8 cellular contexts compared by ENCODE assay signal in genomic region chr11:125496465-125496817, GRCh38. TPM values are rescaled to one million over a fixed set of nuclear protein-coding genes. Genes with fewer than 3 reads are reported as not detected.
A peak's percentile ranks its signal among the peaks of the same experiment; 100 is the strongest.
DNase-seq lines count a peak whose midpoint lies in the region; ATAC-seq, FAIRE-seq and TF ChIP-seq lines count a peak whose summit lies in the region.

No MANE protein-coding gene starts in this region.

- intact Hi-C loops in pancreas (cut with DNase I): no loop called here

- peaks cover 0 to 11% (median 0%) of the 10 kb centered on the region in 4 donors for H3K27me3 ChIP-seq in pancreas

- peaks cover 0 to 5% (median 4%) of the 10 kb centered on the region in 3 donors for H3K4me1 ChIP-seq in pancreas

- TF ChIP-seq CTCF in fibroblast of pulmonary artery (IDR thresholded peaks at IDR 0.05; ENCODE audit: low read length, missing control alignments) (no peak), pancreas (IDR thresholded peaks at IDR 0.05) (no peak)

- H3K36me3 ChIP-seq in SK-N-MC (ENCODE audit: insufficient read depth, low read length): no peaks in the 10 kb centered on the region
- no peaks in the 10 kb centered on the region for H3K36me3 ChIP-seq in pancreas

- peak in 9 of 14 donors; percentile 59 to 85 (median 72) for DNase-seq in C1 segment of cervical spinal cord (lab: John Stamatoyannopoulos, UW)
- no peak for DNase-seq in SK-N-MC (ENCODE audit: low read depth, low spot score)
- no peak for DNase-seq in fibroblast of pulmonary artery (ENCODE audit: low read depth)
- DNase-seq in pancreas: no peak
- DNase-seq in NCI-H2171 (lab: John Stamatoyannopoulos, UW): no peak
- no peak for DNase-seq in HTR-8/SVneo (ENCODE audit: insufficient read length, low spot score)
- no peak for DNase-seq in NCI-H2196 treated with DMSO at 0.1 percent for 48 hours (lab: John Stamatoyannopoulos, UW; ENCODE audit: unreplicated experiment)

- H3K9me3 ChIP-seq in SK-N-MC (ENCODE audit: low read depth, low read length) (no peaks in the 10 kb centered on the region), pancreas (no peaks in the 10 kb centered on the region)

- no peak for FAIRE-seq in pancreas (lab: Jason Lieb, UNC)
- FAIRE-seq in HTR-8/SVneo (lab: Jason Lieb, UNC): no peak

- ATAC-seq in pancreas: no peak
- ATAC-seq in HG03460 (IDR thresholded peaks at IDR 0.05; ENCODE audit: unreplicated experiment): no peak

- no peak overlapping the region for H3K9ac ChIP-seq in SK-N-MC (ENCODE audit: insufficient read length)

- WGBS in pancreas, 2 donors: 56% methylated on average over 12 of the region's 12 CpGs

- no peak overlapping the region for H3K27ac ChIP-seq in SK-N-MC
- no peak overlapping the region for H3K27ac ChIP-seq in pancreas

- H3K4me3 ChIP-seq in SK-N-MC: peak overlapping the region; percentile 78
- H3K4me3 ChIP-seq in fibroblast of pulmonary artery (replicated peaks; ENCODE audit: low read depth, low read length): peak overlapping the region; percentile 79
- H3K4me3 ChIP-seq in pancreas: peak overlapping the region in 3 of 4 donors; percentile 15 to 52 (median 40)

RNA-seq across cellular contexts. Expression of gene FEZ1, which starts 0.4 kb away (rescaled TPM):
- total RNA-seq in pancreas: 1 to 10 TPM in 4 of 6 donors, under 1 TPM in 2; 0.73 to 3.4 (median 1.6) TPM
- polyA plus RNA-seq in pancreas: 1 to 10 TPM; 3.7 to 6.1 TPM

Comparison
In these comparisons a context has a peak if more than half of its experiments do, and no peak if none do; other contexts are left out.
1. DNase-seq: peak in C1 segment of cervical spinal cord (9 of 14); none in SK-N-MC (single experiment), fibroblast of pulmonary artery (single experiment), pancreas (0 of 6), NCI-H2171 (single experiment), HTR-8/SVneo (single experiment) and NCI-H2196 treated with DMSO at 0.1 percent for 48 hours (single experiment).
2. Peak in every context shown above with its lines, with median percentiles within 50 percentile points of each other: H3K4me3 ChIP-seq.